In genomic region chr2:124308319-124309062, GRCh38 we compare ENCODE assay signal across 26 cellular contexts.
"Had no signal": no experiment of that assay in that cellular context is flagged by ENCODE, and none has a peak within 500 bp of the region (broad histone marks: within the 10 kb centered on the region; RNA-seq: fewer than 3 reads in every experiment).

No MANE protein-coding gene starts in this region.

- H3K27me3 ChIP-seq: neutrophil, ovary, right lobe of liver, sigmoid colon, stomach, thyroid gland, tibial nerve, upper lobe of right lung, uterus had no signal

- ATAC-seq: naive thymus-derived CD8-positive, alpha-beta T cell; natural killer cell treated with Interleukin-12 subunit alpha and Interleukin-12 subunit beta and Interleukin-15 and Interleukin-18, amount 100 ng/mL, for 72 hours; psoas muscle; right cardiac atrium; right lobe of liver; stimulated activated effector memory CD8-positive, alpha-beta T cell treated with anti-CD3 and anti-CD28 coated beads, Interleukin-12 subunit alpha, Interleukin-12 subunit beta, amount 100 ng/mL, for 72 hours; stimulated activated naive B cell treated with anti-CD40 and anti-IgM and Interleukin-4, amounts not matched to agents 10 μg/mL and 1 μg/mL and 100 μg/mL, for 72 hours; upper lobe of right lung had no signal

- H3K9ac ChIP-seq: parathyroid adenoma had no signal

- H3K4me3 ChIP-seq: ovary, psoas muscle, right lobe of liver, sigmoid colon, stomach, thoracic aorta, thyroid gland, tibial nerve, upper lobe of right lung, uterus had no signal

- H3K79me2 ChIP-seq: parathyroid adenoma had no signal

- H3K27ac ChIP-seq: neutrophil, ovary, parathyroid adenoma, psoas muscle, right lobe of liver, sigmoid colon, stomach, thoracic aorta, thyroid gland, tibial nerve, upper lobe of right lung, uterus had no signal

- H3K4me1 ChIP-seq: parathyroid adenoma, psoas muscle, right lobe of liver, sigmoid colon, stomach, thyroid gland, tibial nerve, upper lobe of right lung, uterus had no signal

- H3K36me3 ChIP-seq: neutrophil, ovary, right lobe of liver, sigmoid colon, stomach, thoracic aorta, thyroid gland, tibial nerve, upper lobe of right lung, uterus had no signal

- DNase-seq: naive thymus-derived CD8-positive, alpha-beta T cell; nephron progenitor cell; nucleus accumbens; ovary; posterior cingulate gyrus; psoas muscle; right cardiac atrium; right lobe of liver; sigmoid colon; small intestine; stimulated activated CD4-positive, alpha-beta T cell treated with anti-CD3 and anti-CD28 coated beads, Interleukin-15, amount 100 ng/mL, for 24 hours; stimulated activated CD4-positive, alpha-beta T cell treated with anti-CD3 and anti-CD28 coated beads, Interleukin-2, amount 100 ng/mL, for 24 hours; stimulated activated CD4-positive, alpha-beta T cell treated with anti-CD3 and anti-CD28 coated beads, Interleukin-2, amount 100 ng/mL, for 48 hours; stimulated activated CD4-positive, alpha-beta T cell treated with anti-CD3 and anti-CD28 coated beads, Interleukin-4, amount 100 ng/mL, for 24 hours; stimulated activated naive B cell treated with anti-CD40 and anti-IgM and Interleukin-4, amounts not matched to agents 10 μg/mL and 1 μg/mL and 100 μg/mL, for 72 hours; stimulated activated naive CD4-positive, alpha-beta T cell treated with Interleukin-2 at 50 U/mL for 16 hours; stomach; thyroid gland; upper lobe of right lung; uterus had no signal

- H2AFZ ChIP-seq: parathyroid adenoma had no signal

- H3K9me3 ChIP-seq: neutrophil, ovary, psoas muscle, right lobe of liver, sigmoid colon, stomach, thoracic aorta, thyroid gland, tibial nerve, upper lobe of right lung, uterus had no signal
